Comparison of ENCODE assay signal across 14 cellular contexts in genomic region chr9:2257530-2257929, GRCh38.
DNase-seq lines count a peak whose midpoint lies in the region; ATAC-seq lines count a peak whose summit lies in the region.
"Had no signal": no experiment of that assay in that cellular context is flagged by ENCODE, and none has a peak within 500 bp of the region (broad histone marks: within the 10 kb centered on the region; RNA-seq: fewer than 3 reads in every experiment).

No MANE protein-coding gene starts in this region.

- ATAC-seq in GM19397 (IDR thresholded peaks at IDR 0.05; ENCODE audit: unreplicated experiment): no peak
- ATAC-seq in HG03196 (IDR thresholded peaks at IDR 0.05; ENCODE audit: unreplicated experiment): no peak
- ATAC-seq in GM18519 (IDR thresholded peaks at IDR 0.05; ENCODE audit: low FRiP score, unreplicated experiment): no peak
- ATAC-seq: activated CD8-positive, alpha-beta T cell treated with anti-CD3 and anti-CD28 coated beads, Interleukin-2, amount 10 ng/mL, durations not matched to agents 7 days and 5 days had no signal

- peak; percentile 61 for DNase-seq in COLO668 (lab: John Stamatoyannopoulos, UW; ENCODE audit: unreplicated experiment)
- DNase-seq in NAMALWA (ENCODE audit: low spot score): peak; percentile 90
- DNase-seq in NCI-H345 (lab: John Stamatoyannopoulos, UW): peak; percentile 73
- peak; percentile 79 for DNase-seq in cerebellar cortex (ENCODE audit: low spot score)
- no peak for DNase-seq in HuH-7 (ENCODE audit: low spot score)
- DNase-seq: activated CD8-positive, alpha-beta T cell treated with anti-CD3 and anti-CD28 coated beads, Interleukin-2, amount 10 ng/mL, durations not matched to agents 7 days and 5 days; endodermal cell; left ventricle myocardium inferior; NCI-H446 treated with DMSO at 0.1 percent for 48 hours; stomach; uterus had no signal
